In the genomic region with DNA sequence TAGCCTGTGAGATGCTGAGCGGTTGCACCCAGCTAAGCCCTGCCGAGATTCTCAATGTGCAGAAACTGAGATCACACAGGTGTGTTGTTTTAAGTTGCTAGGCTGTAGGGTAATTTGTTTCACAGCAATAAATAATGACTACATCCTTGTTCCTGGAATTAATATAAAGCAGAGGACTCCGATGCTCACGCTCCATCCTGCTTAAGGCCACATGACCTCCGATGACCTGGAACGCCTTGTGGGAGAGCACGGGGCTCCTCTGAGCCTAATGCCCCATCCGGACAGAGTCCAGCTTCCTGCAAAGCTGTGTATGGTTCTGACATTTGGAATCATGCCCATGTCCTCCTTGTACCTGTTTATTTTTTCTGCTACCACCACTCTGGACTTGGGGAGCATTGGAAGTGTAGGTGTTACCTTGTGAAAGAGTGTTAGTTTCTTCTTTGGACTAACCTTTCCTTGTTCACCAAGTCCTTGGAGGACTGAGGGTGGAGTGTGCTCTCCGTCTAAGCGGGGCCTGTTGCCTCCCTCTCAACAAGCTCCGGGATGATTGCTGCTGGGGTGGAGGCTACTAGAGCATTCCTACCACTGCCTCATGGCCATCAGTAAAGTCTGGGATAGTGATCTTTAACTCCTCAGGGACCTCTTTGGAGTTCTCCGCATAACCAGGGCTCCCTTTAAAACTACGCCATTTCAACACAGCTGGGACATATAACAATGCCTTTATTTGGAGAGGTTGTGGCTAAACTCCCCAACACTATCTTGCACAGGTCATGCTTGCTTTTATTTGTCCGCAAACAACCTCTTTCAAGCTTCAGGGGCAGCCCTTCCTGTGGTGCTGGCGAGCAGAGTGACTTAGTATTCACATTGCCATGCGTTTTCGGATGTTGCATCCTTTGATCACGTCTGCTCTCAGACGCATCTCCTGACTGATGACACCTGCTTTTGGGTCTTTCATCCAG, we compare ENCODE assay signal across 1 cellular context.
TF ChIP-seq lines count a peak whose summit lies in the region.

No MANE protein-coding gene starts in this region.

TF ChIP-seq in HepG2, 621 proteins besides CTCF, POLR2A, EP300 and RAD21 (continued from another document):
- TF ChIP-seq RNF2 (conservative IDR thresholded peaks at IDR 0.05; ENCODE audit: low read depth) (no peak), SRF (IDR thresholded peaks at IDR 0.05; ENCODE audit: low read depth, low read length) (peak; percentile 93), ZNF703 (CRISPR knock-in tag; IDR thresholded peaks at IDR 0.05; ENCODE audit: borderline replicate concordance) (no peak), MAFF (IDR thresholded peaks at IDR 0.05; ENCODE audit: low read depth, low read length) (no peak), SIX4 (CRISPR knock-in tag; IDR thresholded peaks at IDR 0.05) (peak; percentile 16; the same call in 1 of the 2 replicates), TBL1XR1 (IDR thresholded peaks at IDR 0.05; ENCODE audit: borderline replicate concordance, low read length, partially characterized antibody) (no peak)
- TF ChIP-seq, protein P1, sequence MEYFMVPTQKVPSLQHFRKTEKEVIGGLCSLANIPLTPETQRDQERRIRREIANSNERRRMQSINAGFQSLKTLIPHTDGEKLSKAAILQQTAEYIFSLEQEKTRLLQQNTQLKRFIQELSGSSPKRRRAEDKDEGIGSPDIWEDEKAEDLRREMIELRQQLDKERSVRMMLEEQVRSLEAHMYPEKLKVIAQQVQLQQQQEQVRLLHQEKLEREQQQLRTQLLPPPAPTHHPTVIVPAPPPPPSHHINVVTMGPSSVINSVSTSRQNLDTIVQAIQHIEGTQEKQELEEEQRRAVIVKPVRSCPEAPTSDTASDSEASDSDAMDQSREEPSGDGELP (IDR thresholded peaks at IDR 0.05; ENCODE audit: borderline replicate concordance, low read depth): peak; percentile 88; the same call in 1 of the 2 replicates
- TF ChIP-seq, protein P2, sequence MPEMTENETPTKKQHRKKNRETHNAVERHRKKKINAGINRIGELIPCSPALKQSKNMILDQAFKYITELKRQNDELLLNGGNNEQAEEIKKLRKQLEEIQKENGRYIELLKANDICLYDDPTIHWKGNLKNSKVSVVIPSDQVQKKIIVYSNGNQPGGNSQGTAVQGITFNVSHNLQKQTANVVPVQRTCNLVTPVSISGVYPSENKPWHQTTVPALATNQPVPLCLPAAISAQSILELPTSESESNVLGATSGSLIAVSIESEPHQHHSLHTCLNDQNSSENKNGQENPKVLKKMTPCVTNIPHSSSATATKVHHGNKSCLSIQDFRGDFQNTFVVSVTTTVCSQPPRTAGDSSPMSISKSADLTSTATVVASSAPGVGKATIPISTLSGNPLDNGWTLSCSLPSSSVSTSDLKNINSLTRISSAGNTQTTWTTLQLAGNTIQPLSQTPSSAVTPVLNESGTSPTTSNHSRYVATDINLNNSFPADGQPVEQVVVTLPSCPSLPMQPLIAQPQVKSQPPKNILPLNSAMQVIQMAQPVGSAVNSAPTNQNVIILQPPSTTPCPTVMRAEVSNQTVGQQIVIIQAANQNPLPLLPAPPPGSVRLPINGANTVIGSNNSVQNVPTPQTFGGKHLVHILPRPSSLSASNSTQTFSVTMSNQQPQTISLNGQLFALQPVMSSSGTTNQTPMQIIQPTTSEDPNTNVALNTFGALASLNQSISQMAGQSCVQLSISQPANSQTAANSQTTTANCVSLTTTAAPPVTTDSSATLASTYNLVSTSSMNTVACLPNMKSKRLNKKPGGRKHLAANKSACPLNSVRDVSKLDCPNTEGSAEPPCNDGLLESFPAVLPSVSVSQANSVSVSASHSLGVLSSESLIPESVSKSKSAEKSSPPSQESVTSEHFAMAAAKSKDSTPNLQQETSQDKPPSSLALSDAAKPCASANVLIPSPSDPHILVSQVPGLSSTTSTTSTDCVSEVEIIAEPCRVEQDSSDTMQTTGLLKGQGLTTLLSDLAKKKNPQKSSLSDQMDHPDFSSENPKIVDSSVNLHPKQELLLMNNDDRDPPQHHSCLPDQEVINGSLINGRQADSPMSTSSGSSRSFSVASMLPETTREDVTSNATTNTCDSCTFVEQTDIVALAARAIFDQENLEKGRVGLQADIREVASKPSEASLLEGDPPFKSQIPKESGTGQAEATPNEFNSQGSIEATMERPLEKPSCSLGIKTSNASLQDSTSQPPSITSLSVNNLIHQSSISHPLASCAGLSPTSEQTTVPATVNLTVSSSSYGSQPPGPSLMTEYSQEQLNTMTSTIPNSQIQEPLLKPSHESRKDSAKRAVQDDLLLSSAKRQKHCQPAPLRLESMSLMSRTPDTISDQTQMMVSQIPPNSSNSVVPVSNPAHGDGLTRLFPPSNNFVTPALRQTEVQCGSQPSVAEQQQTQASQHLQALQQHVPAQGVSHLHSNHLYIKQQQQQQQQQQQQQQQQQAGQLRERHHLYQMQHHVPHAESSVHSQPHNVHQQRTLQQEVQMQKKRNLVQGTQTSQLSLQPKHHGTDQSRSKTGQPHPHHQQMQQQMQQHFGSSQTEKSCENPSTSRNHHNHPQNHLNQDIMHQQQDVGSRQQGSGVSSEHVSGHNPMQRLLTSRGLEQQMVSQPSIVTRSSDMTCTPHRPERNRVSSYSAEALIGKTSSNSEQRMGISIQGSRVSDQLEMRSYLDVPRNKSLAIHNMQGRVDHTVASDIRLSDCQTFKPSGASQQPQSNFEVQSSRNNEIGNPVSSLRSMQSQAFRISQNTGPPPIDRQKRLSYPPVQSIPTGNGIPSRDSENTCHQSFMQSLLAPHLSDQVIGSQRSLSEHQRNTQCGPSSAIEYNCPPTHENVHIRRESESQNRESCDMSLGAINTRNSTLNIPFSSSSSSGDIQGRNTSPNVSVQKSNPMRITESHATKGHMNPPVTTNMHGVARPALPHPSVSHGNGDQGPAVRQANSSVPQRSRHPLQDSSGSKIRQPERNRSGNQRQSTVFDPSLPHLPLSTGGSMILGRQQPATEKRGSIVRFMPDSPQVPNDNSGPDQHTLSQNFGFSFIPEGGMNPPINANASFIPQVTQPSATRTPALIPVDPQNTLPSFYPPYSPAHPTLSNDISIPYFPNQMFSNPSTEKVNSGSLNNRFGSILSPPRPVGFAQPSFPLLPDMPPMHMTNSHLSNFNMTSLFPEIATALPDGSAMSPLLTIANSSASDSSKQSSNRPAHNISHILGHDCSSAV (CRISPR knock-in tag; IDR thresholded peaks at IDR 0.05; ENCODE audit: borderline replicate concordance): no peak
